Comparison of ENCODE assay signal across 18 cellular contexts in genomic region chr17:21245703-21246102, GRCh38. TPM values are rescaled to one million over a fixed set of nuclear protein-coding genes. Genes with fewer than 3 reads are reported as not detected.
DNase-seq lines count a peak whose midpoint lies in the region; ATAC-seq, FAIRE-seq and TF ChIP-seq lines count a peak whose summit lies in the region.
"Had no signal": no experiment of that assay in that cellular context is flagged by ENCODE, and none has a peak within 500 bp of the region (broad histone marks: within the 10 kb centered on the region; RNA-seq: fewer than 3 reads in every experiment).

No MANE protein-coding gene starts in this region.

- H3K4me2 ChIP-seq in BLaER1 = peak overlapping the region; percentile 1; the same call in 1 of the 2 replicates
- H3K4me2 ChIP-seq in GM23338 = no peak overlapping the region
- H3K4me2 ChIP-seq in H1 (ENCODE audit: insufficient read depth in 1 of 2, low read depth in 2 of 2, low read length in 2 of 2) = no peak overlapping the region

- ATAC-seq in GM23338 = peak; percentile 11; the same call in 1 of the 3 replicates

- H3K79me2 ChIP-seq in GM23338 (replicated peaks; ENCODE audit: insufficient read depth) (no peaks in the 10 kb centered on the region), H1 (ENCODE audit: control insufficient read depth in 1 of 2, insufficient read depth in 2 of 2, low read length in 2 of 2) (no peaks in the 10 kb centered on the region)

- no peaks in the 10 kb centered on the region for H3K36me3 Mint-ChIP-seq in GM23338 (ENCODE audit: low read depth)
- H3K36me3 Mint-ChIP-seq in HFFc6 (ENCODE audit: low read depth) = no peaks in the 10 kb centered on the region

- H3K27ac ChIP-seq in BLaER1 = 0 out of 2 replicates have a peak overlapping the region, but pooled peaks have one; percentile 22
- no peak overlapping the region for H3K27ac ChIP-seq in GM23338 (ENCODE audit: low read depth)
- H3K27ac ChIP-seq in H1 (ENCODE audit: low read depth, low read length) = no peak overlapping the region
- H3K27ac ChIP-seq in colonic mucosa = no peak overlapping the region
- H3K27ac ChIP-seq: SJSA1 had no signal

- H3K18ac ChIP-seq in H1 (ENCODE audit: extremely low read depth, low read length) = no peak overlapping the region; the same call in 1 of the 2 replicates

- intact Hi-C loops in colonic mucosa (cut with DNase I) = no loop called here

- no peak for TF ChIP-seq CTCF in GM23338 (conservative IDR thresholded peaks at IDR 0.05; ENCODE audit: low read depth in 2 of 2)
- TF ChIP-seq CTCF in H1 (IDR thresholded peaks at IDR 0.05; ENCODE audit: control extremely low read depth in 1 of 3, insufficient read depth in 1 of 3, low read depth in 1 of 3, low read length in 3 of 3) = no peak
- TF ChIP-seq CTCF in HFFc6 (IDR thresholded peaks at IDR 0.05) = no peak
- no peak for TF ChIP-seq CTCF in colonic mucosa (IDR thresholded peaks at IDR 0.05)

- H3K27ac Mint-ChIP-seq in GM23338 (no peak overlapping the region), HFFc6 (no peak overlapping the region)

- H3K4me3 ChIP-seq in BLaER1 = no peak overlapping the region
- H3K4me3 ChIP-seq in GM23338 = no peak overlapping the region
- no peak overlapping the region for H3K4me3 ChIP-seq in H1 (ENCODE audit: extremely low read depth in 1 of 4, insufficient read depth in 2 of 4, low read depth in 3 of 4, low read length in 4 of 4)
- no peak overlapping the region for H3K4me3 ChIP-seq in colonic mucosa
- H3K4me3 ChIP-seq: SJSA1 had no signal

- H3K56ac ChIP-seq in H1 (replicated peaks; ENCODE audit: insufficient read length, low read depth, low read length) = no peak overlapping the region

- TF ChIP-seq RAD21 in H1 (IDR thresholded peaks at IDR 0.05 in 1 of 2, conservative IDR thresholded peaks at IDR 0.05 in 1 of 2; ENCODE audit: low read depth in 2 of 2, low read length in 2 of 2) = no peak

- H3K4me1 ChIP-seq in BLaER1 (peaks cover 65% of the 10 kb centered on the region), GM23338 (ENCODE audit: insufficient read depth) (no peaks in the 10 kb centered on the region), H1 (replicated peaks in 1 of 4; ENCODE audit: control insufficient read depth in 3 of 4, insufficient read depth in 4 of 4, low read length in 3 of 4) (peaks cover 0 to 8% (median 4%) of the 10 kb centered on the region in 4 experiments; a peak in 5 of 7 replicates), colonic mucosa (no peaks in the 10 kb centered on the region)
- H3K4me1 ChIP-seq: SJSA1 had no signal

- no peak overlapping the region for H2BK120ac ChIP-seq in H1 (replicated peaks; ENCODE audit: low read depth, low read length)

- no peak for TF ChIP-seq EP300 in H1 (IDR thresholded peaks at IDR 0.05; ENCODE audit: borderline replicate concordance in 1 of 2, low read depth in 2 of 2, low read length in 2 of 2)

- H3K4me3 Mint-ChIP-seq in GM23338 (no peak overlapping the region), HFFc6 (no peak overlapping the region)
- H3K4me3 Mint-ChIP-seq: CD8-positive, alpha-beta memory T cell had no signal

- H3K4me1 Mint-ChIP-seq in GM23338 (peaks cover 10% of the 10 kb centered on the region), HFFc6 (ENCODE audit: low read depth) (peaks cover 14% of the 10 kb centered on the region; the same call in 1 of the 2 replicates)

- H2AFZ ChIP-seq in GM23338 (no peak overlapping the region), H1 (ENCODE audit: low read length) (no peak overlapping the region)

- H3K27me3 Mint-ChIP-seq in GM23338 (ENCODE audit: insufficient read depth, low read depth, poor library complexity) = peaks cover 5% of the 10 kb centered on the region
- H3K27me3 Mint-ChIP-seq in HFFc6 (ENCODE audit: insufficient read depth) = peaks cover 5% of the 10 kb centered on the region
- H3K27me3 Mint-ChIP-seq: CD8-positive, alpha-beta memory T cell had no signal

- peak overlapping the region; percentile 44; the same call in 1 of the 2 replicates for H2BK5ac ChIP-seq in H1 (ENCODE audit: low read depth, low read length)

- no peak overlapping the region for H3K23ac ChIP-seq in H1 (ENCODE audit: insufficient read length)

- H4K91ac ChIP-seq in H1 (replicated peaks; ENCODE audit: insufficient read length, low read length) = no peak overlapping the region

- H4K20me1 ChIP-seq in BLaER1 (peaks cover 48% of the 10 kb centered on the region), GM23338 (replicated peaks; ENCODE audit: insufficient read depth) (no peaks in the 10 kb centered on the region; the same call in 1 of the 2 replicates), H1 (replicated peaks in 1 of 2; ENCODE audit: control insufficient read depth in 1 of 2, insufficient read depth in 2 of 2, low read length in 2 of 2) (peaks cover 0 to 6% of the 10 kb centered on the region in 2 experiments)

- H3K23me2 ChIP-seq in H1 (ENCODE audit: low read depth, low read length) = no peaks in the 10 kb centered on the region; the same call in 1 of the 2 replicates

- no peak for TF ChIP-seq POLR2A in H1 (IDR thresholded peaks at IDR 0.05; ENCODE audit: control extremely low read depth in 1 of 2, low read depth in 2 of 2, low read length in 2 of 2)

- H4K5ac ChIP-seq in H1 (ENCODE audit: insufficient read length, low read depth, low read length) = peak overlapping the region; percentile 34

- peaks cover 5% of the 10 kb centered on the region for H3K79me1 ChIP-seq in H1 (ENCODE audit: low read depth, low read length)

- no peaks in the 10 kb centered on the region for H3K9me2 ChIP-seq in GM23338 (ENCODE audit: insufficient read depth)

- H3K27me3 ChIP-seq in BLaER1 (peaks cover 2% of the 10 kb centered on the region; the same call in 1 of the 2 replicates), GM23338 (ENCODE audit: insufficient read depth) (no peaks in the 10 kb centered on the region), H1 (replicated peaks in 1 of 4; ENCODE audit: control insufficient read depth in 3 of 4, extremely low read depth in 1 of 4, insufficient read depth in 3 of 4, low read length in 3 of 4) (no peaks in the 10 kb centered on the region), colonic mucosa (no peaks in the 10 kb centered on the region)
- H3K27me3 ChIP-seq: SJSA1 had no signal

- POLR2A ChIA-PET in H1 (lab: Charles Lee; ENCODE audit: partially characterized antibody) = interaction anchor here (1.2 kb wide), 2 partner anchors 31 to 209 kb away, joined by 3 read pairs; no protein-coding TSS in a partner anchor

- no peak overlapping the region for H2BK12ac ChIP-seq in H1 (ENCODE audit: low read depth, low read length)

- H3K9me3 Mint-ChIP-seq in GM23338 (no peaks in the 10 kb centered on the region; the same call in 2 of the 3 replicates), HFFc6 (no peaks in the 10 kb centered on the region)

- no peak overlapping the region for H2BK15ac ChIP-seq in H1 (ENCODE audit: low read length)

- H3K36me3 ChIP-seq in BLaER1 = no peaks in the 10 kb centered on the region
- H3K36me3 ChIP-seq in GM23338 (ENCODE audit: insufficient read depth) = no peaks in the 10 kb centered on the region
- H3K36me3 ChIP-seq in H1 (ENCODE audit: control insufficient read depth in 2 of 4, insufficient read depth in 4 of 4, low read length in 3 of 4) = no peaks in the 10 kb centered on the region
- H3K36me3 ChIP-seq in colonic mucosa = no peaks in the 10 kb centered on the region
- H3K36me3 ChIP-seq: SJSA1 had no signal

- H3F3A ChIP-seq in GM23338 (replicated peaks; ENCODE audit: low read depth) = no peaks in the 10 kb centered on the region

- H3K9ac ChIP-seq in BLaER1 (no peak overlapping the region), H1 (replicated peaks in 1 of 4; ENCODE audit: extremely low read depth in 1 of 4, low read depth in 3 of 4, low read length in 3 of 4) (no peak overlapping the region), colonic mucosa (ENCODE audit: low read depth in 2 of 2, low read length in 2 of 2) (no peak overlapping the region)

- CTCF ChIA-PET in H1 (lab: Charles Lee; ENCODE audit: partially characterized antibody) = interaction anchor here (0.6 to 6.6 kb wide), 3 partner anchors 6 to 134 kb away, joined by 3 to 42 read pairs (median 3); no protein-coding TSS in a partner anchor

- WGBS in H1 (ENCODE audit: extremely low coverage in 1 of 2, insufficient coverage in 1 of 2, insufficient read length in 1 of 2, insufficient replicate concordance in 2 of 2, low coverage in 1 of 2, low lambda C conversion rate in 2 of 2, missing lambda C conversion rate in 1 of 2), 2 experiments = 70% methylated on average over 6 of the region's 7 CpGs; no CpG with 5 or more reads in 1 of the 2 experiments

- H3K9me3 ChIP-seq in BLaER1 (no peaks in the 10 kb centered on the region), H1 (ENCODE audit: insufficient read depth in 2 of 2, low read depth in 1 of 2, low read length in 1 of 2) (no peaks in the 10 kb centered on the region), colonic mucosa (no peaks in the 10 kb centered on the region)
- H3K9me3 ChIP-seq: SJSA1 had no signal

- DNase-seq in GM23338 (ENCODE audit: low spot score) (no peak), H1 (ENCODE audit: low read depth in 1 of 2, low spot score in 2 of 2) (no peak), myocyte (ENCODE audit: low read depth) (peak; percentile 93), glomerular visceral epithelial cell (ENCODE audit: extremely low spot score) (no peak), HFFc6 (no peak), SW480 (ENCODE audit: low spot score) (no peak), colonic mucosa (no peak)
- DNase-seq: CD8-positive, alpha-beta memory T cell; IMR-90; MV-4-11; NCI-H1417 treated with DMSO at 0.1 percent for 48 hours; NCI-H2081 treated with DMSO at 0.1 percent for 48 hours; NCI-H524 treated with DMSO at 0.1 percent for 48 hours; OCI-M1; RPMI8226 had no signal

- no peak overlapping the region for H3K14ac ChIP-seq in H1 (ENCODE audit: insufficient read length)

- H4K8ac ChIP-seq in H1 (ENCODE audit: extremely low read depth, insufficient read depth, low read length) = no peak overlapping the region

- no peak overlapping the region for H2AK5ac ChIP-seq in H1 (ENCODE audit: low read depth, low read length)

- no peak for FAIRE-seq in H1 (lab: Jason Lieb, UNC)
- FAIRE-seq: H54 had no signal

- no peak overlapping the region for H3K4ac ChIP-seq in H1 (replicated peaks; ENCODE audit: insufficient read length, low read depth, low read length)

- H2BK20ac ChIP-seq in H1 (ENCODE audit: low read length) = no peak overlapping the region

RNA-seq across cellular contexts. Expression of gene NATD1, which starts 7.5 kb away (rescaled TPM):
- total RNA-seq in GM23338 (2014; rRNA removed; shearing (Covaris generic)) = 8.1 and 8.7 TPM in 2 replicates
- polyA plus RNA-seq in GM23338 (2016; fragmentation: Nextera tagmentation; extraction: Ambion mirVana) = 2.1 TPM in 2 replicates
- total RNA-seq in H1 (2021; fragmentation: NEBNext Ultra II Directional; extraction: Animal tissue kit (Norgen Biotek cat#: 25700)) = 7.5 and 8.4 TPM in 2 replicates
- polyA plus RNA-seq in H1 (2011; rRNA removed) = 5.4 and 8.8 TPM in 2 replicates
- 6.3 TPM for polyA plus RNA-seq in H1 (2011; cell fraction: cytosol; rRNA removed)
- polyA plus RNA-seq in H1 (2011; cell fraction: nucleus; rRNA removed) = 7.7 TPM
- polyA plus RNA-seq in H1 (2012, experiment 1 of 2) = 5.8 to 7.2 TPM (median 5.9 TPM) in 4 replicates
- 5.1 TPM for polyA plus RNA-seq in H1 (2012, experiment 2 of 2)
- polyA plus RNA-seq in H1 (2013, experiment 1 of 2) = 4.8 TPM
- 4.8 TPM for polyA plus RNA-seq in H1 (2013, experiment 2 of 2)
- polyA minus RNA-seq in H1 (2011; rRNA and poly(A)+ RNA removed) = 4.7 and 6.3 TPM in 2 replicates
- 5.9 TPM for polyA minus RNA-seq in H1 (2011; cell fraction: cytosol; rRNA and poly(A)+ RNA removed)
- 5.7 TPM for polyA minus RNA-seq in H1 (2011; cell fraction: nucleus; rRNA and poly(A)+ RNA removed)
- 24.9 and 25.8 TPM in 2 replicates for total RNA-seq in myocyte
- polyA plus RNA-seq in myocyte (2012) = 17.7 TPM
- total RNA-seq in HFFc6 (2021; fragmentation: NEBNext Ultra II Directional; extraction: Animal tissue kit (Norgen Biotek cat#: 25700)) = 1 to 10 TPM; 3.7 to 7.9 (median 4.1) TPM
- 1 to 10 TPM; 1.8 to 5.2 TPM for total RNA-seq in colonic mucosa

RNA-seq across cellular contexts. Expression of gene TMEM11, which starts 31.7 kb away (rescaled TPM):
- total RNA-seq in GM23338 (2014; rRNA removed; shearing (Covaris generic)) = 38.5 and 40.0 TPM in 2 replicates
- 84.8 and 90.2 TPM in 2 replicates for polyA plus RNA-seq in GM23338 (2016; fragmentation: Nextera tagmentation; extraction: Ambion mirVana)
- 33.3 and 34.2 TPM in 2 replicates for total RNA-seq in H1 (2021; fragmentation: NEBNext Ultra II Directional; extraction: Animal tissue kit (Norgen Biotek cat#: 25700))
- polyA plus RNA-seq in H1 (2011; rRNA removed) = 90.4 and 133 TPM in 2 replicates
- polyA plus RNA-seq in H1 (2011; cell fraction: cytosol; rRNA removed) = 66.8 TPM
- 70.3 TPM for polyA plus RNA-seq in H1 (2011; cell fraction: nucleus; rRNA removed)
- 23.0 to 40.0 TPM (median 34.0 TPM) in 4 replicates for polyA plus RNA-seq in H1 (2012, experiment 1 of 2)
- 35.1 TPM for polyA plus RNA-seq in H1 (2012, experiment 2 of 2)
- polyA plus RNA-seq in H1 (2013, experiment 1 of 2) = 29.5 TPM
- polyA plus RNA-seq in H1 (2013, experiment 2 of 2) = 29.8 TPM
- polyA minus RNA-seq in H1 (2011; rRNA and poly(A)+ RNA removed) = 35.5 and 44.9 TPM in 2 replicates
- 27.9 TPM for polyA minus RNA-seq in H1 (2011; cell fraction: cytosol; rRNA and poly(A)+ RNA removed)
- polyA minus RNA-seq in H1 (2011; cell fraction: nucleus; rRNA and poly(A)+ RNA removed) = 38.5 TPM
- 26.3 and 44.3 TPM in 2 replicates for total RNA-seq in myocyte
- 38.5 TPM for polyA plus RNA-seq in myocyte (2012)
- total RNA-seq in HFFc6 (2021; fragmentation: NEBNext Ultra II Directional; extraction: Animal tissue kit (Norgen Biotek cat#: 25700)) = 10 to 100 TPM; 32.5 to 37.6 (median 33.9) TPM
- 10 to 100 TPM; 28.6 to 44.8 TPM for total RNA-seq in colonic mucosa

RNA-seq across cellular contexts. Expression of gene MAP2K3, which starts 38.8 kb away (rescaled TPM):
- 30.6 and 31.7 TPM in 2 replicates for total RNA-seq in GM23338 (2014; rRNA removed; shearing (Covaris generic))
- 28.4 and 28.5 TPM in 2 replicates for polyA plus RNA-seq in GM23338 (2016; fragmentation: Nextera tagmentation; extraction: Ambion mirVana)
- 32.4 and 33.5 TPM in 2 replicates for total RNA-seq in H1 (2021; fragmentation: NEBNext Ultra II Directional; extraction: Animal tissue kit (Norgen Biotek cat#: 25700))
- polyA plus RNA-seq in H1 (2011; rRNA removed) = 16.9 and 24.3 TPM in 2 replicates
- 15.7 TPM for polyA plus RNA-seq in H1 (2011; cell fraction: cytosol; rRNA removed)
- 17.8 TPM for polyA plus RNA-seq in H1 (2011; cell fraction: nucleus; rRNA removed)
- 17.6 to 31.6 TPM (median 28.7 TPM) in 4 replicates for polyA plus RNA-seq in H1 (2012, experiment 1 of 2)
- polyA plus RNA-seq in H1 (2012, experiment 2 of 2) = 29.4 TPM
- polyA plus RNA-seq in H1 (2013, experiment 1 of 2) = 19.3 TPM
- polyA plus RNA-seq in H1 (2013, experiment 2 of 2) = 20.9 TPM
- polyA minus RNA-seq in H1 (2011; rRNA and poly(A)+ RNA removed) = 8.4 and 10.1 TPM in 2 replicates
- 8.6 TPM for polyA minus RNA-seq in H1 (2011; cell fraction: cytosol; rRNA and poly(A)+ RNA removed)
- 13.8 TPM for polyA minus RNA-seq in H1 (2011; cell fraction: nucleus; rRNA and poly(A)+ RNA removed)
- 23.2 and 25.8 TPM in 2 replicates for total RNA-seq in myocyte
- polyA plus RNA-seq in myocyte (2012) = 66.4 TPM
- total RNA-seq in HFFc6 (2021; fragmentation: NEBNext Ultra II Directional; extraction: Animal tissue kit (Norgen Biotek cat#: 25700)) = 100 to 1,000 TPM; 177 to 221 (median 184) TPM
- total RNA-seq in colonic mucosa = 10 to 100 TPM; 64.5 to 67.1 TPM
